17 cellular contexts compared by ENCODE assay signal in the genomic region with DNA sequence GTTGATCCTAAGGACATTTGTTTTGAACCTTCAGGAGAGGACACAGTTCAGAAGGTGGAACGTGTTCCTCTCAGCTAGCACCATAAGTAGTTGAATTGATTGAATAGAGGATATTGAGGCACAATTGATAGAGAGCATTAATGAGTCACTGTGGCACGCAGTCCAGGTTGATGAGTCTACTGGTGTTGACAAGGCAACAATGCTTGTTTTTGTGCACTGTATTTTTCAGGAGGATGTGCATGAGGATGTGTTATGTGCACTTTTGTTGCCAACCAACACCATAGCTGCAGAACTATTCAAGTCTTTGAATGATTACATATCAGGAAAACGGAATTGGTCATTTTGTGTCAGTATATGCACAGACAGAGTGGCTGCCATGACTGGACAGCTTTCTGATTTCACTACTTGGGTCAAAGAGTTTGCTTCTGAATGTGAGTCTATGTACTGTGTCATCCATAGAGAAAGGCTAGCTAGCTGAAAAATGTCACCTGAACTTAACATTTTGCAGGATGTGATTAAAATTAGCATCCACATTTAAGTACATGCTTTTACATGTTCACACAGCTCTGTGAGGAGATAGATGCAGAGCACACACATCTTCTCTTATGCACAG.
DNase-seq lines count a peak whose midpoint lies in the region; ATAC-seq and TF ChIP-seq lines count a peak whose summit lies in the region.
"Had no signal": no experiment of that assay in that cellular context is flagged by ENCODE, and none has a peak within 500 bp of the region (broad histone marks: within the 10 kb centered on the region; RNA-seq: fewer than 3 reads in every experiment).

No MANE protein-coding gene starts in this region.

- H3K36me3 Mint-ChIP-seq in T-helper 17 cell (ENCODE audit: low read depth): peaks cover 2% of the 10 kb centered on the region

- H3K4me3 ChIP-seq in fibroblast of mammary gland (ENCODE audit: control insufficient read depth, low read depth, low read length): no peak overlapping the region
- H3K4me3 ChIP-seq: BLaER1 treated with 17β-estradiol and CSF1 and Interleukin-3, amounts not matched to agents 10 nM and 100 nM; GM23248 had no signal

- H3K9me3 Mint-ChIP-seq in stimulated activated naive CD8-positive, alpha-beta T cell treated with anti-CD3 and anti-CD28 coated beads, Interleukin-15, amount 100 ng/mL, for 72 hours: no peaks in the 10 kb centered on the region

- peak; percentile 31 for ATAC-seq in stimulated activated naive CD8-positive, alpha-beta T cell treated with anti-CD3 and anti-CD28 coated beads, Interleukin-15, amount 100 ng/mL, for 72 hours
- ATAC-seq in stimulated activated naive CD8-positive, alpha-beta T cell treated with anti-CD3 and anti-CD28 coated beads, Interleukin-15, Interleukin-2, amounts not matched to agents 100 U/mL and 50 U/mL, for 24 hours: no peak
- ATAC-seq in GM21447 (IDR thresholded peaks at IDR 0.05; ENCODE audit: unreplicated experiment) (no peak), T-helper 17 cell (no peak), GM19023 (IDR thresholded peaks at IDR 0.05; ENCODE audit: unreplicated experiment) (no peak)
- ATAC-seq: HCT116, Panc1, Right ventricle myocardium inferior had no signal

- no peak overlapping the region for H3K4me3 Mint-ChIP-seq in stimulated activated naive CD8-positive, alpha-beta T cell treated with anti-CD3 and anti-CD28 coated beads, Interleukin-15, amount 100 ng/mL, for 72 hours
- H3K4me3 Mint-ChIP-seq in T-helper 17 cell: no peak overlapping the region

- H3K27me3 Mint-ChIP-seq in stimulated activated naive CD8-positive, alpha-beta T cell treated with anti-CD3 and anti-CD28 coated beads, Interleukin-15, amount 100 ng/mL, for 72 hours: no peaks in the 10 kb centered on the region
- H3K27me3 Mint-ChIP-seq in T-helper 17 cell: no peaks in the 10 kb centered on the region

- no peak overlapping the region for H3K27ac Mint-ChIP-seq in stimulated activated naive CD8-positive, alpha-beta T cell treated with anti-CD3 and anti-CD28 coated beads, Interleukin-15, amount 100 ng/mL, for 72 hours
- H3K27ac Mint-ChIP-seq in T-helper 17 cell: no peak overlapping the region

- H3K9me3 ChIP-seq in T-helper 17 cell (ENCODE audit: control insufficient read depth, low read length, poor library complexity, severe bottlenecking): no peaks in the 10 kb centered on the region

- TF ChIP-seq CTCF in fibroblast of mammary gland (conservative IDR thresholded peaks at IDR 0.05; ENCODE audit: control insufficient read depth, insufficient read depth, low read depth, low read length): no peak

- DNase-seq in stimulated activated naive CD8-positive, alpha-beta T cell treated with anti-CD3 and anti-CD28 coated beads, Interleukin-15, amount 100 ng/mL, for 72 hours: no peak
- DNase-seq in stimulated activated naive CD8-positive, alpha-beta T cell treated with anti-CD3 and anti-CD28 coated beads, Interleukin-15, Interleukin-2, amounts not matched to agents 100 U/mL and 50 U/mL, for 24 hours: no peak
- DNase-seq in astrocyte of the hippocampus (ENCODE audit: low read depth, low spot score): peak; percentile 15
- DNase-seq in fibroblast of mammary gland (ENCODE audit: low read depth): peak; percentile 5
- no peak for DNase-seq in T-helper 17 cell
- no peak for DNase-seq in NCI-H2081 (lab: John Stamatoyannopoulos, UW)
- DNase-seq: GM23248, NCI-H1092, NCI-H146, NCI-H2081 treated with DMSO at 0.1 percent for 48 hours, NCI-H510A treated with DMSO at 0.1 percent for 48 hours had no signal

- H3K4me1 Mint-ChIP-seq in stimulated activated naive CD8-positive, alpha-beta T cell treated with anti-CD3 and anti-CD28 coated beads, Interleukin-15, amount 100 ng/mL, for 72 hours: peaks cover 13% of the 10 kb centered on the region
- H3K4me1 Mint-ChIP-seq in T-helper 17 cell: peaks cover 13% of the 10 kb centered on the region

Comparison
In these comparisons a context has a peak if more than half of its experiments do, and no peak if none do; other contexts are left out.
1. DNase-seq: peak in astrocyte of the hippocampus (single experiment) and fibroblast of mammary gland (single experiment); none in stimulated activated naive CD8-positive, alpha-beta T cell treated with anti-CD3 and anti-CD28 coated beads, Interleukin-15, amount 100 ng/mL, for 72 hours (0 of 2), stimulated activated naive CD8-positive, alpha-beta T cell treated with anti-CD3 and anti-CD28 coated beads, Interleukin-15, Interleukin-2, amounts not matched to agents 100 U/mL and 50 U/mL, for 24 hours (single experiment), T-helper 17 cell (0 of 3) and NCI-H2081 (0 of 2).